Comparison of ENCODE assay signal across 19 cellular contexts in the genomic region with DNA sequence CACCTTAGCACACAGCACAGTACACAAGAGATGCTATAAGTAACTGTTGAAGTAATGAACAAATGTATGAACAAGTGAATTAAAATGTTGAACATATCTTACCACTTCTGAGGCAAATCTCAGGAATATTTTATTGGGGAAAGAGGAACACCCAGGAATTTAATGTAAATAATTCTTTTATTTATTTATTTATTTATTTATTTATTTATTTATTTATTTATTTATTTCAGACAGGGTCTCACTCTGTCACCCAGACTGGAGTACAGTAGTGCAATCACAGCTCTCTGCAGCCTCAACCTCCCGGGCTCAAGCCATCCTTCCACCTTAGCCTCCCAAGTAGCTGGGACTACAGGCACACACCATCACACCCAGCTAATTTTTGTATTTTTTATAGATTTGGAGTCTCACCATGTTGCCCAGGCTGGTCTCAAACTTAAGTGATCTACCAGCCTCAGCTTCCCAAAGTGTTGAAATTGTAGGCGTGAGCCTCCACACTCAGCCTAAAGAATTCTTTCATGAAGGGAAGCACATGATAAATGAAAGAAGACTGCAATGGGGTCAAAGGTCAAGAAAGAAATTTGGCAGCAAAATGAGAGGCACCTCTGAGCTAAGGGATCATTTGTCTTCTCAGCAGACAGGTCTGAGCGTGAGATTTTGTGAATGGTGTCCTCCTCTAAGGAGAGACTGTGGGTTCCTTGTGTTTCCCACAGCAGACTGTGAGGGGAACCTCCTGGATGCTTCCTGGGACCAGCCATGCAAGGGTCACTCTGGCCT. TPM values are rescaled to one million over a fixed set of nuclear protein-coding genes. Genes with fewer than 3 reads are reported as not detected.
DNase-seq lines count a peak whose midpoint lies in the region; ATAC-seq, FAIRE-seq and TF ChIP-seq lines count a peak whose summit lies in the region.
"Had no signal": no experiment of that assay in that cellular context is flagged by ENCODE, and none has a peak within 500 bp of the region (broad histone marks: within the 10 kb centered on the region; RNA-seq: fewer than 3 reads in every experiment).

No MANE protein-coding gene starts in this region.

- intact Hi-C loops in K562 (cut with micrococcal nuclease) = no loop called here

- no peaks in the 10 kb centered on the region for H3K4me1 ChIP-seq in GM23338 (ENCODE audit: insufficient read depth)
- H3K4me1 ChIP-seq in K562 (replicated peaks in 1 of 2; ENCODE audit: control insufficient read depth in 2 of 2, insufficient read depth in 2 of 2, low read length in 2 of 2) = no peaks in the 10 kb centered on the region
- H3K4me1 ChIP-seq in hepatocyte (ENCODE audit: insufficient read depth) = no peaks in the 10 kb centered on the region
- no peaks in the 10 kb centered on the region for H3K4me1 ChIP-seq in effector memory CD4-positive, alpha-beta T cell (ENCODE audit: control insufficient read depth, insufficient read depth, low read length, poor library complexity, severe bottlenecking)

- H3K4me3 Mint-ChIP-seq in GM23338 = no peak overlapping the region

- no peaks in the 10 kb centered on the region for H3K9me3 Mint-ChIP-seq in GM23338

- no peaks in the 10 kb centered on the region for H3K9me1 ChIP-seq in K562 (ENCODE audit: control insufficient read depth, insufficient read depth, low read length)

- H3K9me3 ChIP-seq in K562 (replicated peaks; ENCODE audit: control insufficient read depth, insufficient read depth, low read depth, low read length) (no peaks in the 10 kb centered on the region), hepatocyte (ENCODE audit: low read depth) (no peaks in the 10 kb centered on the region)
- H3K9me3 ChIP-seq in effector memory CD4-positive, alpha-beta T cell (ENCODE audit: control insufficient read depth, low read length) = no peaks in the 10 kb centered on the region

- in situ Hi-C loops in K562 (cut with MboI) = no loop called here

- H3K36me3 Mint-ChIP-seq in GM23338 (ENCODE audit: low read depth) = no peaks in the 10 kb centered on the region

- no peaks in the 10 kb centered on the region for H3K4me1 Mint-ChIP-seq in GM23338

- H2AFZ ChIP-seq in GM23338 = peak overlapping the region; percentile 59; the same call in 1 of the 2 replicates
- H2AFZ ChIP-seq in K562 (ENCODE audit: low read depth, low read length) = no peak overlapping the region
- H2AFZ ChIP-seq in hepatocyte = no peak overlapping the region
- H2AFZ ChIP-seq: GM23248 had no signal

- FAIRE-seq in K562 (lab: Jason Lieb, UNC) = no peak
- FAIRE-seq: RCC 7860 had no signal

- H3K4me2 ChIP-seq in GM23338 = no peak overlapping the region
- no peak overlapping the region for H3K4me2 ChIP-seq in K562 (ENCODE audit: insufficient read depth, low read length)
- H3K4me2 ChIP-seq in hepatocyte = no peak overlapping the region

- H4K20me1 ChIP-seq in GM23338 (replicated peaks; ENCODE audit: insufficient read depth) = no peaks in the 10 kb centered on the region
- no peaks in the 10 kb centered on the region for H4K20me1 ChIP-seq in K562 (replicated peaks; ENCODE audit: control insufficient read depth, insufficient read depth, low read length)
- H4K20me1 ChIP-seq in hepatocyte (ENCODE audit: insufficient read depth, poor library complexity, severe bottlenecking) = no peaks in the 10 kb centered on the region

- H3K36me3 ChIP-seq in GM23338 (ENCODE audit: insufficient read depth) (no peaks in the 10 kb centered on the region), K562 (ENCODE audit: control insufficient read depth, insufficient read depth, low read length) (no peaks in the 10 kb centered on the region), hepatocyte (replicated peaks; ENCODE audit: insufficient read depth, low read depth) (no peaks in the 10 kb centered on the region)
- H3K36me3 ChIP-seq in effector memory CD4-positive, alpha-beta T cell (ENCODE audit: control insufficient read depth, insufficient read depth, low read length) = no peaks in the 10 kb centered on the region

- POLR2A ChIA-PET in K562 (lab: Yijun Ruan, JAX) = interaction anchor here (0.6 to 0.8 kb wide), 2 partner anchors 84 to 177 kb away, joined by 3 to 4 read pairs; partner anchors contain the start of gene RAB9A

- no peaks in the 10 kb centered on the region for H3K27me3 Mint-ChIP-seq in GM23338 (ENCODE audit: insufficient read depth, low read depth, poor library complexity)

- H3K4me3 ChIP-seq in GM23338 (no peak overlapping the region), K562 (no peak overlapping the region), fibroblast of villous mesenchyme (ENCODE audit: low read depth, low read length) (no peak overlapping the region), hepatocyte (no peak overlapping the region)
- H3K4me3 ChIP-seq in effector memory CD4-positive, alpha-beta T cell (ENCODE audit: insufficient read depth, low read depth, low read length, poor library complexity, severe bottlenecking) = no peak overlapping the region
- H3K4me3 ChIP-seq: GM23248 had no signal

- TF ChIP-seq RAD21 in K562 (CRISPR knock-in tag; conservative IDR thresholded peaks at IDR 0.05 in 1 of 2, IDR thresholded peaks at IDR 0.05 in 1 of 2) = 0 out of 4 replicates have a peak, but pooled peaks of 1 of the 2 experiments have one; percentile 26

- H3K9me2 ChIP-seq in GM23338 (ENCODE audit: insufficient read depth) (no peaks in the 10 kb centered on the region), hepatocyte (replicated peaks; ENCODE audit: insufficient read depth) (no peaks in the 10 kb centered on the region)

- no peak for ATAC-seq in GM23338
- ATAC-seq in K562 = no peak
- no peak for ATAC-seq in HG03439 (IDR thresholded peaks at IDR 0.05; ENCODE audit: unreplicated experiment)
- ATAC-seq: HCT116 had no signal

- no peak overlapping the region for H3K27ac ChIP-seq in GM23338 (ENCODE audit: low read depth)
- H3K27ac ChIP-seq in K562 (ENCODE audit: extremely low read depth, low read depth, low read length) = no peak overlapping the region
- H3K27ac ChIP-seq in hepatocyte = no peak overlapping the region
- no peak overlapping the region for H3K27ac ChIP-seq in effector memory CD4-positive, alpha-beta T cell (ENCODE audit: insufficient read depth, low read length, poor library complexity, severe bottlenecking)
- H3K27ac ChIP-seq: GM23248 had no signal

- H3K27me3 ChIP-seq in GM23338 (ENCODE audit: insufficient read depth) (no peaks in the 10 kb centered on the region), K562 (ENCODE audit: control insufficient read depth in 2 of 2, insufficient read depth in 2 of 2, low read length in 2 of 2) (no peaks in the 10 kb centered on the region), hepatocyte (no peaks in the 10 kb centered on the region)
- no peaks in the 10 kb centered on the region for H3K27me3 ChIP-seq in effector memory CD4-positive, alpha-beta T cell (replicated peaks; ENCODE audit: control insufficient read depth, insufficient read depth, low read length, poor library complexity, severe bottlenecking)

- H3K27ac Mint-ChIP-seq in GM23338 = no peak overlapping the region

- no peaks in the 10 kb centered on the region for H3F3A ChIP-seq in GM23338 (replicated peaks; ENCODE audit: low read depth)

- BruUV-seq in K562 (replicated peaks; lab: Mats Ljungman, UMichigan) = no TSS peak

- 25% methylated on average over 1 of the region's 3 CpGs for WGBS in K562 (ENCODE audit: insufficient coverage, low coverage, missing lambda C conversion rate)
- WGBS in hepatocyte (ENCODE audit: low lambda C conversion rate, missing lambda C conversion rate) = 46% methylated on average over 3 of the region's 3 CpGs

- TF ChIP-seq CTCF in GM23338 (conservative IDR thresholded peaks at IDR 0.05; ENCODE audit: low read depth in 2 of 2) = no peak
- no peak for TF ChIP-seq CTCF in K562 (IDR thresholded peaks at IDR 0.05 in 2 of 3, conservative IDR thresholded peaks at IDR 0.05 in 1 of 3; ENCODE audit: insufficient read depth in 2 of 3, low read depth in 1 of 3, low read length in 3 of 3)
- TF ChIP-seq CTCF in fibroblast of villous mesenchyme (IDR thresholded peaks at IDR 0.05; ENCODE audit: insufficient read depth, low read depth, low read length) = no peak
- no peak for TF ChIP-seq CTCF in hepatocyte (IDR thresholded peaks at IDR 0.05; ENCODE audit: poor library complexity)

- TF ChIP-seq EP300 in K562 (IDR thresholded peaks at IDR 0.05; ENCODE audit: low read length) = no peak

- no peak for TF ChIP-seq POLR2A in K562 (conservative IDR thresholded peaks at IDR 0.05)

- no peaks in the 10 kb centered on the region for H3K79me2 ChIP-seq in GM23338 (replicated peaks; ENCODE audit: insufficient read depth)
- H3K79me2 ChIP-seq in K562 (ENCODE audit: control insufficient read depth, insufficient read depth, low read length) = no peaks in the 10 kb centered on the region
- H3K79me2 ChIP-seq in hepatocyte = no peaks in the 10 kb centered on the region

- CTCF ChIA-PET in K562 (lab: Yijun Ruan, JAX; ENCODE audit: low intra/inter-chr PET ratio) = no interaction called here

- no peak overlapping the region for H3K9ac ChIP-seq in K562 (ENCODE audit: insufficient read depth in 1 of 2, low read depth in 2 of 2, low read length in 2 of 2)
- H3K9ac ChIP-seq: GM23248 had no signal

- no peak for DNase-seq in GM23338 (ENCODE audit: low spot score)
- DNase-seq in K562 (ENCODE audit: extremely low read depth in 1 of 4, low spot score in 3 of 4) = peak in 1 of 4 experiments; percentile 4
- DNase-seq in fibroblast of villous mesenchyme (ENCODE audit: low read depth) = peak; percentile 22
- DNase-seq in hepatocyte (ENCODE audit: low spot score) = no peak
- no peak for DNase-seq in effector memory CD4-positive, alpha-beta T cell
- DNase-seq in activated CD4-positive, alpha-beta T cell treated with anti-CD3 and anti-CD28 coated beads, Interleukin-2, amount 50 U/mL, for 48 hours = no peak
- DNase-seq: DMS79 treated with DMSO at 0.1 percent for 48 hours; GDM1; GM23248; NCI-H1417; NCI-H187 treated with DMSO at 0.1 percent for 48 hours; NCI-H748 treated with DMSO at 0.1 percent for 48 hours; NK-92 treated with Interleukin-12 subunit alpha and Interleukin-12 subunit beta, amount 100 ng/mL, for 24 hours; Right ventricle myocardium superior; SW 1271 had no signal

RNA-seq across cellular contexts. Expression of gene EGFL6, which starts 57.7 kb away (rescaled TPM):
- total RNA-seq in GM23338 (2014; rRNA removed; shearing (Covaris generic)) = 2.6 and 2.8 TPM in 2 replicates
- polyA plus RNA-seq in GM23338 (2016; fragmentation: Nextera tagmentation; extraction: Ambion mirVana) = 1.2 and 1.4 TPM in 2 replicates
- total RNA-seq in K562 (2011; cell fraction: chromatin; rRNA removed; ENCODE audit: low replicate concordance) = not detected in 2 replicates
- not detected in 2 replicates for total RNA-seq in K562 (2011; cell fraction: nucleolus; rRNA removed)
- not detected in 2 replicates for total RNA-seq in K562 (2011; cell fraction: nucleoplasm; rRNA removed)
- not detected in 2 replicates for total RNA-seq in K562 (2014; rRNA removed)
- total RNA-seq in K562 (2014; rRNA removed; fragmentation: Illumina TruSeq; extraction: Trizol) = not detected in 2 replicates
- total RNA-seq in K562 (2015; rRNA removed; fragmentation: Illumina TruSeq; extraction: Trizol) = not detected in 2 replicates
- total RNA-seq in K562 (2021) = not detected in 2 replicates
- polyA plus RNA-seq in K562 (2011; rRNA removed) = not detected in 2 replicates
- polyA plus RNA-seq in K562 (2011; cell fraction: cytosol; rRNA removed) = not detected in 2 replicates
- polyA plus RNA-seq in K562 (2011; cell fraction: nucleus; rRNA removed) = not detected in 2 replicates
- 0.03 and 0.10 TPM in 2 replicates for polyA plus RNA-seq in K562 (2012)
- polyA plus RNA-seq in K562 (2014; fragmentation: Illumina TruSeq; extraction: Trizol) = not detected in 2 replicates
- under 1 TPM in 1 of 2 experiments, not detected in 1; 0.01 TPM for polyA plus RNA-seq in K562 (2014; fragmentation: Nextera tagmentation; extraction: Ambion mirVana)
- polyA plus RNA-seq in K562 (2014; rRNA removed) = not detected in 2 replicates
- polyA minus RNA-seq in K562 (2011; rRNA and poly(A)+ RNA removed) = not detected in 2 replicates
- not detected in 2 replicates for polyA minus RNA-seq in K562 (2011; cell fraction: cytosol; rRNA and poly(A)+ RNA removed)
- not detected in 2 replicates for polyA minus RNA-seq in K562 (2011; cell fraction: nucleus; rRNA and poly(A)+ RNA removed)
- 0.32 and 0.86 TPM in 2 replicates for total RNA-seq in fibroblast of villous mesenchyme
- total RNA-seq in hepatocyte = 115 and 116 TPM in 2 replicates
- 131 and 144 TPM in 2 replicates for polyA plus RNA-seq in hepatocyte
- total RNA-seq: GM23248, NCI-H460, Right ventricle myocardium superior had no signal
- polyA plus RNA-seq: GM23248 had no signal

Comparison
In these comparisons a context has a peak if more than half of its experiments do, and no peak if none do; other contexts are left out.
1. RNA of gene EGFL6, which starts 57.7 kb away (total RNA-seq): 115 to 116 TPM in hepatocyte; 2.6 to 2.8 TPM in GM23338, 0.32 to 0.86 TPM in fibroblast of villous mesenchyme and not detected in K562; every median in the first group is over 10 times any median in the second.